Comparison of ENCODE assay signal across 1 cellular context in genomic region chr2:188607501-188607900, GRCh38.
TF ChIP-seq lines count a peak whose summit lies in the region.

No MANE protein-coding gene starts in this region.

TF ChIP-seq in GM23338, 12 proteins besides CTCF, POLR2A, EP300 and RAD21 (continued from another document):
- no peak for TF ChIP-seq ZNF462 (CRISPR knock-in tag; IDR thresholded peaks at IDR 0.05)
- no peak for TF ChIP-seq JUNB (IDR thresholded peaks at IDR 0.05; ENCODE audit: unreplicated experiment)
- no peak for TF ChIP-seq ETS1 (IDR thresholded peaks at IDR 0.05)
- TF ChIP-seq NANOG (IDR thresholded peaks at IDR 0.05; ENCODE audit: borderline replicate concordance), result no peak
- no peak for TF ChIP-seq POLR2AphosphoS5 (IDR thresholded peaks at IDR 0.05; ENCODE audit: low read depth)
TF ChIP-seq in GM23338: peak in this region for 0.
